ENCODE assay signal across 17 cellular contexts in genomic region chr14:95770777-95771176, GRCh38. TPM values are rescaled to one million over a fixed set of nuclear protein-coding genes. Genes with fewer than 3 reads are reported as not detected.
DNase-seq lines count a peak whose midpoint lies in the region; ATAC-seq and TF ChIP-seq lines count a peak whose summit lies in the region.
"Had no signal": no experiment of that assay in that cellular context is flagged by ENCODE, and none has a peak within 500 bp of the region (broad histone marks: within the 10 kb centered on the region; RNA-seq: fewer than 3 reads in every experiment).

No MANE protein-coding gene starts in this region.

- no peaks in the 10 kb centered on the region for H3K36me3 Mint-ChIP-seq in Calu3 (ENCODE audit: insufficient read depth, unreplicated experiment)
- H3K36me3 Mint-ChIP-seq: memory B cell; natural killer cell treated with Interleukin-12 subunit alpha and Interleukin-12 subunit beta and Interleukin-15 and Interleukin-18, amount 100 ng/mL, for 72 hours had no signal

- no peak for ATAC-seq in GM21717 (IDR thresholded peaks at IDR 0.05; ENCODE audit: unreplicated experiment)
- ATAC-seq in GM18505 (IDR thresholded peaks at IDR 0.05; ENCODE audit: unreplicated experiment), result no peak
- ATAC-seq: activated naive CD8-positive, alpha-beta T cell treated with anti-CD3 and anti-CD28 coated beads, Interleukin-2, amount 50 U/mL, for 24 hours; heart right ventricle; K562; natural killer cell treated with Interleukin-12 subunit alpha and Interleukin-12 subunit beta and Interleukin-15 and Interleukin-18, amount 100 ng/mL, for 72 hours had no signal

- H3K4me1 ChIP-seq in A673 (ENCODE audit: insufficient read depth, low read length, poor library complexity, severe bottlenecking), result no peaks in the 10 kb centered on the region
- H3K4me1 ChIP-seq: esophagus muscularis mucosa, heart right ventricle, prostate gland, tibial nerve had no signal

- in situ Hi-C loops in GM13976 (cut with MboI; ENCODE audit: low sequenced_read_pairs, unreplicated experiment), result loop anchor here (10.0 kb wide), 1 partner anchor 206 kb away; no protein-coding TSS in a partner anchor

- CTCF ChIA-PET in A673 (lab: Charles Lee), result interaction anchor here (0.7 kb wide), 1 partner anchor 24 kb away, joined by 3 read pairs; no protein-coding TSS in a partner anchor
- CTCF ChIA-PET in Calu3 (lab: Charles Lee), result no interaction called here

- TF ChIP-seq CTCF in A673 (conservative IDR thresholded peaks at IDR 0.05; ENCODE audit: low read depth, low read length) (no peak), Calu3 (IDR thresholded peaks at IDR 0.05; ENCODE audit: unreplicated experiment) (no peak), GM13976 (IDR thresholded peaks at IDR 0.05; ENCODE audit: borderline replicate concordance, control extremely low read depth, extremely low read depth, insufficient read depth, missing control alignments) (no peak)

- no TSS peak for BruUV-seq in A673 (replicated peaks; lab: Mats Ljungman, UMichigan)
- no TSS peak for BruUV-seq in Calu3 (replicated peaks; lab: Mats Ljungman, UMichigan)

- H3K9me3 ChIP-seq in A673 (ENCODE audit: low read depth, low read length, poor library complexity, severe bottlenecking), result no peaks in the 10 kb centered on the region
- H3K9me3 ChIP-seq: esophagus muscularis mucosa, prostate gland, tibial nerve had no signal

- no peak overlapping the region for H3K4me3 Mint-ChIP-seq in Calu3 (ENCODE audit: low read depth, unreplicated experiment)
- H3K4me3 Mint-ChIP-seq: activated naive CD8-positive, alpha-beta T cell treated with anti-CD3 and anti-CD28 coated beads, Interleukin-2, amount 50 U/mL, for 24 hours; memory B cell; natural killer cell treated with Interleukin-12 subunit alpha and Interleukin-12 subunit beta and Interleukin-15 and Interleukin-18, amount 100 ng/mL, for 72 hours had no signal

- H3K27ac ChIP-seq in A673 (ENCODE audit: low read depth, low read length, poor library complexity, severe bottlenecking), result no peak overlapping the region
- H3K27ac ChIP-seq: esophagus muscularis mucosa, heart right ventricle, prostate gland, tibial nerve had no signal

- no peak overlapping the region for H3K4me3 ChIP-seq in A673 (ENCODE audit: low read depth, low read length, poor library complexity, severe bottlenecking)
- H3K4me3 ChIP-seq: esophagus muscularis mucosa, heart right ventricle, K562, prostate gland, smooth muscle cell, tibial nerve had no signal

- H3K9me3 Mint-ChIP-seq in Calu3 (ENCODE audit: low read depth, unreplicated experiment), result no peaks in the 10 kb centered on the region
- H3K9me3 Mint-ChIP-seq: activated naive CD8-positive, alpha-beta T cell treated with anti-CD3 and anti-CD28 coated beads, Interleukin-2, amount 50 U/mL, for 24 hours; memory B cell; natural killer cell treated with Interleukin-12 subunit alpha and Interleukin-12 subunit beta and Interleukin-15 and Interleukin-18, amount 100 ng/mL, for 72 hours had no signal

- intact Hi-C loops in A673 (cut with micrococcal nuclease; ENCODE audit: unreplicated experiment), result loop anchor here (5.0 kb wide), 1 partner anchor 158 kb away; no protein-coding TSS in a partner anchor
- intact Hi-C loops in Calu3 (cut with micrococcal nuclease; ENCODE audit: unreplicated experiment), result loop anchor here (5.0 kb wide), 2 partner anchors 163 to 222 kb away; no protein-coding TSS in a partner anchor

- no peaks in the 10 kb centered on the region for H3K36me3 ChIP-seq in A673 (ENCODE audit: insufficient read depth, low read length, poor library complexity, severe bottlenecking)
- H3K36me3 ChIP-seq: esophagus muscularis mucosa, heart right ventricle, prostate gland, tibial nerve had no signal

- POLR2A ChIA-PET in A673 (lab: Charles Lee; ENCODE audit: low non-redundant PET), result no interaction called here

- H3K4me1 Mint-ChIP-seq in Calu3 (ENCODE audit: low read depth, unreplicated experiment), result no peaks in the 10 kb centered on the region
- H3K4me1 Mint-ChIP-seq: activated naive CD8-positive, alpha-beta T cell treated with anti-CD3 and anti-CD28 coated beads, Interleukin-2, amount 50 U/mL, for 24 hours; memory B cell had no signal

- no peak for TF ChIP-seq POLR2A in GM18505 (IDR thresholded peaks at IDR 0.05; ENCODE audit: borderline replicate concordance, extremely low read depth, insufficient read depth, insufficient read length)

- no peak overlapping the region for H3K27ac Mint-ChIP-seq in Calu3 (ENCODE audit: unreplicated experiment)
- H3K27ac Mint-ChIP-seq: activated naive CD8-positive, alpha-beta T cell treated with anti-CD3 and anti-CD28 coated beads, Interleukin-2, amount 50 U/mL, for 24 hours; memory B cell; natural killer cell treated with Interleukin-12 subunit alpha and Interleukin-12 subunit beta and Interleukin-15 and Interleukin-18, amount 100 ng/mL, for 72 hours had no signal

- DNase-seq in A673 (ENCODE audit: low spot score) (peak; percentile 81), Calu3 (peak; percentile 10), NCI-H1092 (lab: John Stamatoyannopoulos, UW) (peak; percentile 47), NCI-H748 treated with DMSO at 0.1 percent for 48 hours (lab: John Stamatoyannopoulos, UW) (peak; percentile 10), SK-N-DZ (ENCODE audit: low spot score) (no peak), GM13976 (ENCODE audit: low spot score) (no peak)
- DNase-seq: activated naive CD8-positive, alpha-beta T cell treated with anti-CD3 and anti-CD28 coated beads, Interleukin-2, amount 50 U/mL, for 24 hours; heart right ventricle had no signal

- peaks cover 8% of the 10 kb centered on the region for H3K27me3 ChIP-seq in A673 (replicated peaks; ENCODE audit: insufficient read depth, low read depth, low read length, poor library complexity)
- H3K27me3 ChIP-seq: tibial nerve had no signal

- H3K27me3 Mint-ChIP-seq in Calu3 (ENCODE audit: unreplicated experiment), result peaks cover 92% of the 10 kb centered on the region

RNA-seq across cellular contexts. Expression of gene TCL1A, which starts 56.9 kb away (rescaled TPM):
- not detected in 2 replicates for total RNA-seq in A673 (2021)
- total RNA-seq in Calu3 (2022), result not detected in 2 replicates
- not detected in 2 replicates for polyA plus RNA-seq in SK-N-DZ (2014; cell fraction: cytosol; rRNA removed)
- not detected in 2 replicates for polyA plus RNA-seq in SK-N-DZ (2014; cell fraction: nucleus; rRNA removed)
- total RNA-seq: K562, smooth muscle cell, tibial nerve had no signal
- polyA plus RNA-seq: smooth muscle cell had no signal

Comparison
In these comparisons a context has a peak if more than half of its experiments do, and no peak if none do; other contexts are left out.
1. DNase-seq: peak in A673 (single experiment), Calu3 (single experiment), NCI-H1092 (single experiment) and NCI-H748 treated with DMSO at 0.1 percent for 48 hours (single experiment); none in SK-N-DZ (single experiment) and GM13976 (single experiment).